ENCODE assay signal across 8 cellular contexts in genomic region chr1:157992031-157992568, GRCh38. TPM values are rescaled to one million over a fixed set of nuclear protein-coding genes. Genes with fewer than 3 reads are reported as not detected.
DNase-seq lines count a peak whose midpoint lies in the region; ATAC-seq, FAIRE-seq and TF ChIP-seq lines count a peak whose summit lies in the region.

No MANE protein-coding gene starts in this region.

- H3K9me3 ChIP-seq in adipocyte (ENCODE audit: control insufficient read depth, low read length): no peaks in the 10 kb centered on the region
- H3K9me3 ChIP-seq in right atrium auricular region: no peaks in the 10 kb centered on the region

- FAIRE-seq in RCC 7860 (lab: Jason Lieb, UNC): peak; percentile 63

- DNase-seq in Caki2 (ENCODE audit: low read depth): peak; percentile 74
- peak; percentile 68 for DNase-seq in HK-2 (ENCODE audit: unreplicated experiment)
- peak; percentile 56 for DNase-seq in RCC 7860 (ENCODE audit: low spot score)
- peak; percentile 93 for DNase-seq in adipocyte (ENCODE audit: low read depth)
- peak; percentile 83 for DNase-seq in right atrium auricular region (ENCODE audit: low spot score)
- peak; percentile 88 for DNase-seq in retina
- DNase-seq in MV-4-11 (lab: John Stamatoyannopoulos, UW): no peak

- no peaks in the 10 kb centered on the region for H3K27me3 ChIP-seq in adipocyte (replicated peaks; ENCODE audit: control insufficient read depth, insufficient read depth, low read length)
- H3K27me3 ChIP-seq in right atrium auricular region: no peaks in the 10 kb centered on the region

- in situ Hi-C loops in Caki2 (cut with HindIII; ENCODE audit: low pct_unique_long_range_greater_than_20kb, low sequenced_read_pairs): no loop called here

- H3K27ac ChIP-seq in right atrium auricular region: peak overlapping the region; percentile 67 to 87

- no peaks in the 10 kb centered on the region for H3K36me3 ChIP-seq in adipocyte (ENCODE audit: control insufficient read depth, insufficient read depth, low read length, severe bottlenecking)
- H3K36me3 ChIP-seq in right atrium auricular region: no peaks in the 10 kb centered on the region

- H3K4me3 ChIP-seq in adipocyte (ENCODE audit: low read length) (peak overlapping the region; percentile 97), right atrium auricular region (no peak overlapping the region)

- ATAC-seq in HG02884 (IDR thresholded peaks at IDR 0.05; ENCODE audit: unreplicated experiment): no peak

- H3K4me1 ChIP-seq in adipocyte (ENCODE audit: control insufficient read depth, insufficient read depth, low read length) (peaks cover 35% of the 10 kb centered on the region), right atrium auricular region (peaks cover 0 to 37% of the 10 kb centered on the region in 2 donors)

- TF ChIP-seq CTCF in right atrium auricular region (IDR thresholded peaks at IDR 0.05): peak; percentile 93 to 97

- peak overlapping the region; percentile 99 for H3K9ac ChIP-seq in adipocyte (ENCODE audit: low read length)

RNA-seq across cellular contexts. Expression of gene KIRREL1, which starts 1.3 kb away (rescaled TPM):
- 62.9 and 80.2 TPM in 2 replicates for total RNA-seq in Caki2 (2014; rRNA removed; shearing (Covaris generic); ENCODE audit: low replicate concordance)
- 10 to 100 TPM; 12.3 to 21.9 TPM for total RNA-seq in right atrium auricular region
